In the genomic region with DNA sequence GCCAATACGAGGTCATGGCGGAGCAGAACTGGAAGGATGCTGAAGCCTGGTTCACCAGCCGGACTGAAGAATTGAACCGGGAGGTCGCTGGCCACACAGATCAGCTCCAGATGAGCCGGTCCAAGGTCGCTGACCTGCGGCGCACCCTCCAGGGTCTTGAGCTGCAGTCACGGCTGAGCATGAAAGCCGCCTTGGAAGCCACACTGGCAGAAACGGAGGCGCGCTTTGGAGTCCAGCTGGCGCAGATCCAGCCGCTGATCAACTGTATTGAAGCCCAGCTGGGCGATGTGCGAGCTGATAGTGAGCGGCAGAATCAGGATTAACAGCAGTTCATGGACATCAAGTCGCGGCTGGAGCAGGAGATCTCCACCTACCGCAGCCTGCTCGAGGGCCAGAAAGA, we compare ENCODE assay signal across 13 cellular contexts.
A peak's percentile ranks its signal among the peaks of the same experiment; 100 is the strongest.
DNase-seq lines count a peak whose midpoint lies in the region; ATAC-seq and TF ChIP-seq lines count a peak whose summit lies in the region.
"Had no signal": no experiment of that assay in that cellular context is flagged by ENCODE, and none has a peak within 500 bp of the region (broad histone marks: within the 10 kb centered on the region; RNA-seq: fewer than 3 reads in every experiment).

No MANE protein-coding gene starts in this region.

- H3K79me2 ChIP-seq in smooth muscle cell (ENCODE audit: low read depth) = no peaks in the 10 kb centered on the region

- WGBS in smooth muscle cell (ENCODE audit: low lambda C conversion rate) = 98% methylated on average over 23 of the region's 23 CpGs

- TF ChIP-seq CTCF in upper lobe of right lung (IDR thresholded peaks at IDR 0.05) (no peak), smooth muscle cell (IDR thresholded peaks at IDR 0.05; ENCODE audit: borderline replicate concordance, insufficient read depth, poor library complexity, severe bottlenecking) (no peak)

- H3K4me1 ChIP-seq in upper lobe of right lung (no peaks in the 10 kb centered on the region), smooth muscle cell (ENCODE audit: low read depth) (no peaks in the 10 kb centered on the region)
- H3K4me1 ChIP-seq: HAP-1 had no signal

- H3K36me3 ChIP-seq in upper lobe of right lung (no peaks in the 10 kb centered on the region), smooth muscle cell (ENCODE audit: low read depth) (no peaks in the 10 kb centered on the region)
- H3K36me3 ChIP-seq: BLaER1 treated with 17β-estradiol and CSF1 and Interleukin-3, amounts not matched to agents 10 nM and 100 nM; HAP-1 had no signal

- H3K4me3 ChIP-seq in upper lobe of right lung (no peak overlapping the region), smooth muscle cell (no peak overlapping the region)
- H3K4me3 ChIP-seq: BLaER1 treated with 17β-estradiol and CSF1 and Interleukin-3, amounts not matched to agents 10 nM and 100 nM; GM12878; HAP-1 had no signal

- no peak overlapping the region for H3K4me2 ChIP-seq in smooth muscle cell
- H3K4me2 ChIP-seq: BLaER1 treated with 17β-estradiol and CSF1 and Interleukin-3, amounts not matched to agents 10 nM and 100 nM had no signal

- no peaks in the 10 kb centered on the region for H4K20me1 ChIP-seq in smooth muscle cell (ENCODE audit: low read depth)
- H4K20me1 ChIP-seq: BLaER1 treated with 17β-estradiol and CSF1 and Interleukin-3, amounts not matched to agents 10 nM and 100 nM had no signal

- H3K9me3 ChIP-seq in upper lobe of right lung = no peaks in the 10 kb centered on the region
- H3K9me3 ChIP-seq in smooth muscle cell (replicated peaks; ENCODE audit: low read depth) = no peaks in the 10 kb centered on the region
- H3K9me3 ChIP-seq: HAP-1 had no signal

- no peaks in the 10 kb centered on the region for H3F3A ChIP-seq in smooth muscle cell (ENCODE audit: low read depth)

- H3K27ac ChIP-seq in upper lobe of right lung (no peak overlapping the region), smooth muscle cell (ENCODE audit: low read depth) (no peak overlapping the region)
- H3K27ac ChIP-seq: BLaER1 treated with 17β-estradiol and CSF1 and Interleukin-3, amounts not matched to agents 10 nM and 100 nM had no signal

- H3K27me3 ChIP-seq in upper lobe of right lung (no peaks in the 10 kb centered on the region), smooth muscle cell (ENCODE audit: low read depth) (no peaks in the 10 kb centered on the region)
- H3K27me3 ChIP-seq: BLaER1 treated with 17β-estradiol and CSF1 and Interleukin-3, amounts not matched to agents 10 nM and 100 nM had no signal

- ATAC-seq in left ventricle myocardium superior = no peak
- no peak for ATAC-seq in left cardiac atrium
- no peak for ATAC-seq in left lobe of liver
- ATAC-seq in upper lobe of right lung = no peak
- ATAC-seq: CD8-positive, alpha-beta T cell; GM12878 had no signal

- no peak overlapping the region for H3K9ac ChIP-seq in smooth muscle cell (ENCODE audit: low read depth)
- H3K9ac ChIP-seq: BLaER1 treated with 17β-estradiol and CSF1 and Interleukin-3, amounts not matched to agents 10 nM and 100 nM had no signal

- DNase-seq in left ventricle myocardium superior (peak; percentile 22), left cardiac atrium (no peak), left lobe of liver (ENCODE audit: low spot score) (peak; percentile 43), posterior vena cava (ENCODE audit: low spot score) (peak; percentile 52), upper lobe of right lung (peak; percentile 46), smooth muscle cell (lab: John Stamatoyannopoulos, UW; ENCODE audit: unreplicated experiment) (no peak)
- DNase-seq in NK-92 treated with Interleukin-12 subunit alpha and Interleukin-12 subunit beta, amount 100 ng/mL, for 24 hours (lab: John Stamatoyannopoulos, UW) = no peak
- DNase-seq: Calu3; CD8-positive, alpha-beta T cell; DMS79 treated with DMSO at 0.1 percent for 48 hours had no signal

- H2AFZ ChIP-seq in smooth muscle cell (ENCODE audit: low read depth) = no peak overlapping the region

- intact Hi-C loops in left ventricle myocardium superior (cut with micrococcal nuclease) (no loop called here), left cardiac atrium (cut with DNase I) (no loop called here), posterior vena cava (cut with DNase I) (no loop called here), upper lobe of right lung (cut with DNase I) (no loop called here)

Comparison
In these comparisons a context has a peak if more than half of its experiments do, and no peak if none do; other contexts are left out.
1. DNase-seq: peak in left ventricle myocardium superior (single experiment), left lobe of liver (single experiment), posterior vena cava (single experiment) and upper lobe of right lung (single experiment); none in left cardiac atrium (single experiment), smooth muscle cell (single experiment) and NK-92 treated with Interleukin-12 subunit alpha and Interleukin-12 subunit beta, amount 100 ng/mL, for 24 hours (single experiment).